Comparison of ENCODE assay signal across 18 cellular contexts in the genomic region with DNA sequence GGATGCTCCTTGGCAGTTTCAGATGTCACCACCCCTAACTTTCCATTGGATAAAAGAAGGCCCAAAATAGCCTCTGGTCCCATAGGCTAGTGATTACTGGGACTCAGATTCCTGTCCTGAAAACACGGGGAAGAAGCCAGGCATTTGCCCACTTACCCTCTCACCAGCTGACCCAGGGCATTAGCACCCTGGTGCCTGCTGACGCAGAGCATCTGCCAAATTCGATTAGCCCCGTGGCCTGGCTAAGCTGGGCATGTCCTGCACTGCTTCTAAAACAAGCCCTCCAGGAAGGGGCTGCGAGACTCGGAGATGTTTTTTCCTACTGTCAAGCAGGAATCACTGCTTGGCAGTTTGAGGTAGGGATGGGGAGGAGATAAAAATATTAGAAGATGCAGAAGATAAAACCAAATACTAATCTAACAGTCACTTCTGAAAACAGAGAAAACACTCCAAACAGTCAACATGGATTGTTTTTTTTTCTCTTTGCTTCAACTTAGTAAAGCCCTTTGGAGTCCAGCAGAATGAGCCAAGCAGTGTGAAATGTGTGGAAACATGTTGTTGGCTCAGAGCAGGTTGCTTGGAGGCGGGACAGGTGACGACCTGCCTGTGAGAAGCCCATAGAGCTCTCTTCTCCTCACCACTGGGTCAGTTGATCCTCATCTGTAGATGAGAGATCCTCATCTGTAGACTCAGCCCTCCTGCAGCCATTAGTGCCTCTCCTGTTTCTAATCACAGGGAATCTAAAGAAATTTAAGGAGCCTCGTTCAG. TPM values are rescaled to one million over a fixed set of nuclear protein-coding genes. Genes with fewer than 3 reads are reported as not detected.
DNase-seq lines count a peak whose midpoint lies in the region; ATAC-seq and TF ChIP-seq lines count a peak whose summit lies in the region.
"Had no signal": no experiment of that assay in that cellular context is flagged by ENCODE, and none has a peak within 500 bp of the region (broad histone marks: within the 10 kb centered on the region; RNA-seq: fewer than 3 reads in every experiment).

No MANE protein-coding gene starts in this region.

- H3K9me3 Mint-ChIP-seq in WTC11 = no peaks in the 10 kb centered on the region
- H3K9me3 Mint-ChIP-seq: CD4-positive, alpha-beta T cell had no signal

- H3K4me1 Mint-ChIP-seq in WTC11 = peaks cover 41% of the 10 kb centered on the region

- intact Hi-C loops in Right ventricle myocardium superior (cut with DNase I) = no loop called here

- POLR2A ChIA-PET in WTC11 (lab: Charles Lee) = no interaction called here

- no peak for TF ChIP-seq CTCF in WTC11 (IDR thresholded peaks at IDR 0.05)

- no peaks in the 10 kb centered on the region for H3K36me3 Mint-ChIP-seq in WTC11

- no peak overlapping the region for H3K4me3 Mint-ChIP-seq in WTC11
- H3K4me3 Mint-ChIP-seq: CD4-positive, alpha-beta T cell had no signal

- no peak overlapping the region for H3K27ac Mint-ChIP-seq in WTC11
- H3K27ac Mint-ChIP-seq: CD4-positive, alpha-beta T cell had no signal

- 0 out of 2 replicates have a peak, but pooled peaks have one; percentile 17 for ATAC-seq in WTC11
- peak; percentile 88 for ATAC-seq in Right ventricle myocardium superior (ENCODE audit: poor library complexity)
- ATAC-seq in left lobe of liver = peak; percentile 66
- no peak for ATAC-seq in HG03135 (IDR thresholded peaks at IDR 0.05; ENCODE audit: unreplicated experiment)
- ATAC-seq in GM19395 (IDR thresholded peaks at IDR 0.05; ENCODE audit: unreplicated experiment) = no peak
- ATAC-seq: GM12878, HCT116 had no signal

- CTCF ChIA-PET in WTC11 (lab: Charles Lee) = no interaction called here

- peaks cover 4% of the 10 kb centered on the region for H3K27me3 Mint-ChIP-seq in WTC11 (ENCODE audit: low read depth)
- H3K27me3 Mint-ChIP-seq: CD4-positive, alpha-beta T cell had no signal

- DNase-seq in EH (ENCODE audit: low read depth) (peak; percentile 22), WTC11 (ENCODE audit: low spot score) (no peak), Right ventricle myocardium superior (peak; percentile 55), left lobe of liver (ENCODE audit: low spot score) (no peak), activated gamma-delta T cell treated with Interleukin-2 at 50 U/mL for 16 hours (no peak)
- no peak for DNase-seq in activated CD4-positive, alpha-beta T cell treated with anti-CD3 and anti-CD28 coated beads for 48 hours
- DNase-seq: AML-193; Calu3; CD4-positive, alpha-beta T cell; NCI-H1436 treated with DMSO at 0.1 percent for 48 hours; NCI-H2081; NCI-H524; OCI-M1; RPMI8226 had no signal

TF ChIP-seq in WTC11, 78 proteins besides CTCF, POLR2A, EP300 and RAD21 (continues in another document):
- TF ChIP-seq ZNF263 (CRISPR knock-in tag; IDR thresholded peaks at IDR 0.05; ENCODE audit: low read depth) (no peak), ELF4 (CRISPR knock-in tag; IDR thresholded peaks at IDR 0.05; ENCODE audit: low read depth) (no peak), ARID4B (CRISPR knock-in tag; IDR thresholded peaks at IDR 0.05; ENCODE audit: borderline replicate concordance) (no peak), ZNF416 (CRISPR knock-in tag; IDR thresholded peaks at IDR 0.05) (no peak), ZMAT4 (CRISPR knock-in tag; IDR thresholded peaks at IDR 0.05) (no peak), ZBTB21 (CRISPR knock-in tag; IDR thresholded peaks at IDR 0.05; ENCODE audit: borderline replicate concordance) (no peak), CDX4 (CRISPR knock-in tag; IDR thresholded peaks at IDR 0.05; ENCODE audit: borderline replicate concordance) (no peak), E2F1 (CRISPR knock-in tag; IDR thresholded peaks at IDR 0.05) (no peak), MXD4 (CRISPR knock-in tag; IDR thresholded peaks at IDR 0.05; ENCODE audit: borderline replicate concordance) (no peak), JAZF1 (CRISPR knock-in tag; IDR thresholded peaks at IDR 0.05) (no peak)
- TF ChIP-seq, protein P1, sequence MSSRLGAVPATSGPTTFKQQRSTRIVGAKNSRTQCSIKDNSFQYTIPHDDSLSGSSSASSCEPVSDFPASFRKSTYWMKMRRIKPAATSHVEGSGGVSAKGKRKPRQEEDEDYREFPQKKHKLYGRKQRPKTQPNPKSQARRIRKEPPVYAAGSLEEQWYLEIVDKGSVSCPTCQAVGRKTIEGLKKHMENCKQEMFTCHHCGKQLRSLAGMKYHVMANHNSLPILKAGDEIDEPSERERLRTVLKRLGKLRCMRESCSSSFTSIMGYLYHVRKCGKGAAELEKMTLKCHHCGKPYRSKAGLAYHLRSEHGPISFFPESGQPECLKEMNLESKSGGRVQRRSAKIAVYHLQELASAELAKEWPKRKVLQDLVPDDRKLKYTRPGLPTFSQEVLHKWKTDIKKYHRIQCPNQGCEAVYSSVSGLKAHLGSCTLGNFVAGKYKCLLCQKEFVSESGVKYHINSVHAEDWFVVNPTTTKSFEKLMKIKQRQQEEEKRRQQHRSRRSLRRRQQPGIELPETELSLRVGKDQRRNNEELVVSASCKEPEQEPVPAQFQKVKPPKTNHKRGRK (CRISPR knock-in tag; IDR thresholded peaks at IDR 0.05; ENCODE audit: borderline replicate concordance) = no peak
- TF ChIP-seq, protein P2, sequence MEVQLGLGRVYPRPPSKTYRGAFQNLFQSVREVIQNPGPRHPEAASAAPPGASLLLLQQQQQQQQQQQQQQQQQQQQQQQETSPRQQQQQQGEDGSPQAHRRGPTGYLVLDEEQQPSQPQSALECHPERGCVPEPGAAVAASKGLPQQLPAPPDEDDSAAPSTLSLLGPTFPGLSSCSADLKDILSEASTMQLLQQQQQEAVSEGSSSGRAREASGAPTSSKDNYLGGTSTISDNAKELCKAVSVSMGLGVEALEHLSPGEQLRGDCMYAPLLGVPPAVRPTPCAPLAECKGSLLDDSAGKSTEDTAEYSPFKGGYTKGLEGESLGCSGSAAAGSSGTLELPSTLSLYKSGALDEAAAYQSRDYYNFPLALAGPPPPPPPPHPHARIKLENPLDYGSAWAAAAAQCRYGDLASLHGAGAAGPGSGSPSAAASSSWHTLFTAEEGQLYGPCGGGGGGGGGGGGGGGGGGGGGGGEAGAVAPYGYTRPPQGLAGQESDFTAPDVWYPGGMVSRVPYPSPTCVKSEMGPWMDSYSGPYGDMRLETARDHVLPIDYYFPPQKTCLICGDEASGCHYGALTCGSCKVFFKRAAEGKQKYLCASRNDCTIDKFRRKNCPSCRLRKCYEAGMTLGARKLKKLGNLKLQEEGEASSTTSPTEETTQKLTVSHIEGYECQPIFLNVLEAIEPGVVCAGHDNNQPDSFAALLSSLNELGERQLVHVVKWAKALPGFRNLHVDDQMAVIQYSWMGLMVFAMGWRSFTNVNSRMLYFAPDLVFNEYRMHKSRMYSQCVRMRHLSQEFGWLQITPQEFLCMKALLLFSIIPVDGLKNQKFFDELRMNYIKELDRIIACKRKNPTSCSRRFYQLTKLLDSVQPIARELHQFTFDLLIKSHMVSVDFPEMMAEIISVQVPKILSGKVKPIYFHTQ (CRISPR knock-in tag; IDR thresholded peaks at IDR 0.05) = no peak

RNA-seq across cellular contexts. Expression of gene BDNF, which starts 54.0 kb away (rescaled TPM):
- 4.6 to 5.0 TPM (median 4.8 TPM) in 3 replicates for total RNA-seq in WTC11 (2021)
- total RNA-seq in Right ventricle myocardium superior = 4.0 TPM
- total RNA-seq in left lobe of liver = 0.05 TPM
- total RNA-seq: CD4-positive, alpha-beta T cell had no signal

Comparison
In these comparisons a context has a peak if more than half of its experiments do, and no peak if none do; other contexts are left out.
1. DNase-seq: peak in EH (single experiment) and Right ventricle myocardium superior (single experiment); none in WTC11 (single experiment), left lobe of liver (single experiment), activated gamma-delta T cell treated with Interleukin-2 at 50 U/mL for 16 hours (single experiment) and activated CD4-positive, alpha-beta T cell treated with anti-CD3 and anti-CD28 coated beads for 48 hours (single experiment).
2. ATAC-seq: peak in WTC11 (single experiment), Right ventricle myocardium superior (single experiment) and left lobe of liver (single experiment); none in HG03135 (single experiment) and GM19395 (single experiment).